ENCODE assay signal across 18 cellular contexts in genomic region chr13:45966715-45967114, GRCh38.
A peak's percentile ranks its signal among the peaks of the same experiment; 100 is the strongest.
DNase-seq lines count a peak whose midpoint lies in the region; FAIRE-seq and TF ChIP-seq lines count a peak whose summit lies in the region.
"Had no signal": no experiment of that assay in that cellular context is flagged by ENCODE, and none has a peak within 500 bp of the region (broad histone marks: within the 10 kb centered on the region; RNA-seq: fewer than 3 reads in every experiment).

No MANE protein-coding gene starts in this region.

- peaks cover 77% of the 10 kb centered on the region for H3K36me3 ChIP-seq in OCI-LY7 (ENCODE audit: insufficient read depth, low read length)

- no peaks in the 10 kb centered on the region for H3K9me3 ChIP-seq in OCI-LY7 (ENCODE audit: low read length)

- H3K4me3 Mint-ChIP-seq in activated naive CD4-positive, alpha-beta T cell treated with anti-CD3 and anti-CD28 coated beads, Interleukin-2, amount 50 U/mL, for 24 hours = peak overlapping the region; percentile 34
- no peak overlapping the region for H3K4me3 Mint-ChIP-seq in activated naive CD4-positive, alpha-beta T cell treated with anti-CD3 and anti-CD28 coated beads, Interleukin-2, amount 10 ng/mL, durations not matched to agents 7 days and 5 days
- peak overlapping the region; percentile 6 for H3K4me3 Mint-ChIP-seq in activated naive CD8-positive, alpha-beta T cell
- no peak overlapping the region for H3K4me3 Mint-ChIP-seq in type B pancreatic cell
- H3K4me3 Mint-ChIP-seq: B cell; CD4-positive, CD25-positive, alpha-beta regulatory T cell had no signal

- no peak overlapping the region for H2AFZ ChIP-seq in OCI-LY7 (ENCODE audit: low read length)
- H2AFZ ChIP-seq: GM23248 had no signal

- no peaks in the 10 kb centered on the region for H3K79me2 ChIP-seq in OCI-LY7 (ENCODE audit: insufficient read depth, low read depth, low read length)

- no peak overlapping the region for H3K4me2 ChIP-seq in OCI-LY7 (ENCODE audit: low read length)

- no peak overlapping the region for H3K27ac ChIP-seq in OCI-LY7 (ENCODE audit: low read depth, low read length, poor library complexity, severe bottlenecking)
- H3K27ac ChIP-seq: GM23248, HL-60 had no signal

- H3K4me3 ChIP-seq in OCI-LY7 (ENCODE audit: low read depth, low read length, poor library complexity, severe bottlenecking) = no peak overlapping the region
- H3K4me3 ChIP-seq: GM23248 had no signal

- no peaks in the 10 kb centered on the region for H3K9me3 Mint-ChIP-seq in activated naive CD4-positive, alpha-beta T cell treated with anti-CD3 and anti-CD28 coated beads, Interleukin-2, amount 50 U/mL, for 24 hours
- H3K9me3 Mint-ChIP-seq in activated naive CD4-positive, alpha-beta T cell treated with anti-CD3 and anti-CD28 coated beads, Interleukin-2, amount 10 ng/mL, durations not matched to agents 7 days and 5 days = no peaks in the 10 kb centered on the region
- no peaks in the 10 kb centered on the region for H3K9me3 Mint-ChIP-seq in activated naive CD8-positive, alpha-beta T cell (ENCODE audit: low read depth)
- no peaks in the 10 kb centered on the region for H3K9me3 Mint-ChIP-seq in type B pancreatic cell
- H3K9me3 Mint-ChIP-seq: CD4-positive, CD25-positive, alpha-beta regulatory T cell had no signal

- intact Hi-C loops in OCI-LY7 (cut with micrococcal nuclease; ENCODE audit: unreplicated experiment) = no loop called here

- peaks cover 35% of the 10 kb centered on the region for H3K36me3 Mint-ChIP-seq in activated naive CD4-positive, alpha-beta T cell treated with anti-CD3 and anti-CD28 coated beads, Interleukin-2, amount 50 U/mL, for 24 hours
- H3K36me3 Mint-ChIP-seq in activated naive CD4-positive, alpha-beta T cell treated with anti-CD3 and anti-CD28 coated beads, Interleukin-2, amount 10 ng/mL, durations not matched to agents 7 days and 5 days = peaks cover 49% of the 10 kb centered on the region
- peaks cover 16% of the 10 kb centered on the region for H3K36me3 Mint-ChIP-seq in activated naive CD8-positive, alpha-beta T cell
- H3K36me3 Mint-ChIP-seq in type B pancreatic cell = peaks cover 36% of the 10 kb centered on the region

- no TSS peak for BruUV-seq in OCI-LY7 (replicated peaks; lab: Mats Ljungman, UMichigan)

- POLR2A ChIA-PET in OCI-LY7 (lab: Charles Lee) = interaction anchor here (0.6 kb wide), 1 partner anchor 188 kb away, joined by 3 read pairs; no protein-coding TSS in a partner anchor

- no peaks in the 10 kb centered on the region for H3K27me3 Mint-ChIP-seq in activated naive CD4-positive, alpha-beta T cell treated with anti-CD3 and anti-CD28 coated beads, Interleukin-2, amount 50 U/mL, for 24 hours
- H3K27me3 Mint-ChIP-seq in activated naive CD4-positive, alpha-beta T cell treated with anti-CD3 and anti-CD28 coated beads, Interleukin-2, amount 10 ng/mL, durations not matched to agents 7 days and 5 days = no peaks in the 10 kb centered on the region
- H3K27me3 Mint-ChIP-seq in activated naive CD8-positive, alpha-beta T cell = no peaks in the 10 kb centered on the region
- no peaks in the 10 kb centered on the region for H3K27me3 Mint-ChIP-seq in type B pancreatic cell
- H3K27me3 Mint-ChIP-seq: B cell; CD4-positive, CD25-positive, alpha-beta regulatory T cell had no signal

- H3K9me2 ChIP-seq in OCI-LY7 (ENCODE audit: insufficient read depth, low read length) = no peaks in the 10 kb centered on the region

- TF ChIP-seq CTCF in OCI-LY7 (conservative IDR thresholded peaks at IDR 0.05; ENCODE audit: low read length) = no peak
- TF ChIP-seq CTCF in type B pancreatic cell (conservative IDR thresholded peaks at IDR 0.05) = no peak

- peak; percentile 44 for FAIRE-seq in GM19239 (lab: Jason Lieb, UNC)
- FAIRE-seq: D721Med had no signal

- no peaks in the 10 kb centered on the region for H4K20me1 ChIP-seq in OCI-LY7 (ENCODE audit: insufficient read depth, low read length)

- no peaks in the 10 kb centered on the region for H3K4me1 ChIP-seq in OCI-LY7 (ENCODE audit: insufficient read depth, low read length, poor library complexity, severe bottlenecking)

- H3K27ac Mint-ChIP-seq in activated naive CD4-positive, alpha-beta T cell treated with anti-CD3 and anti-CD28 coated beads, Interleukin-2, amount 50 U/mL, for 24 hours = peak overlapping the region; percentile 31
- no peak overlapping the region for H3K27ac Mint-ChIP-seq in activated naive CD4-positive, alpha-beta T cell treated with anti-CD3 and anti-CD28 coated beads, Interleukin-2, amount 10 ng/mL, durations not matched to agents 7 days and 5 days
- H3K27ac Mint-ChIP-seq in activated naive CD8-positive, alpha-beta T cell = peak overlapping the region; percentile 72
- H3K27ac Mint-ChIP-seq in type B pancreatic cell = no peak overlapping the region
- H3K27ac Mint-ChIP-seq: B cell had no signal

- H3K4me1 Mint-ChIP-seq in activated naive CD4-positive, alpha-beta T cell treated with anti-CD3 and anti-CD28 coated beads, Interleukin-2, amount 50 U/mL, for 24 hours = peaks cover 23% of the 10 kb centered on the region
- H3K4me1 Mint-ChIP-seq in activated naive CD4-positive, alpha-beta T cell treated with anti-CD3 and anti-CD28 coated beads, Interleukin-2, amount 10 ng/mL, durations not matched to agents 7 days and 5 days = no peaks in the 10 kb centered on the region
- H3K4me1 Mint-ChIP-seq in activated naive CD8-positive, alpha-beta T cell (ENCODE audit: low read depth) = peaks cover 10% of the 10 kb centered on the region
- H3K4me1 Mint-ChIP-seq in type B pancreatic cell (ENCODE audit: unreplicated experiment) = no peaks in the 10 kb centered on the region
- H3K4me1 Mint-ChIP-seq: B cell had no signal

- no peak for DNase-seq in activated naive CD4-positive, alpha-beta T cell treated with anti-CD3 and anti-CD28 coated beads, Interleukin-2, amount 10 ng/mL, durations not matched to agents 7 days and 5 days
- DNase-seq in GM19239 (ENCODE audit: insufficient read length, low spot score) (no peak), OCI-LY7 (ENCODE audit: low spot score) (no peak), type B pancreatic cell (ENCODE audit: extremely low spot score, unreplicated experiment) (no peak), mesenteric fat pad (ENCODE audit: low spot score) (no peak)
- DNase-seq: CD4-positive, CD25-positive, alpha-beta regulatory T cell; DMS79; GM23248; HCEC 1CT; NCI-H1105 treated with DMSO at 0.1 percent for 48 hours; NCI-H1694 treated with DMSO at 0.1 percent for 48 hours; NCI-H226; NCI-H524 treated with DMSO at 0.1 percent for 48 hours had no signal

- CTCF ChIA-PET in activated naive CD4-positive, alpha-beta T cell treated with anti-CD3 and anti-CD28 coated beads, Interleukin-2, amount 10 ng/mL, durations not matched to agents 7 days and 5 days (lab: Charles Lee) = no interaction called here
- CTCF ChIA-PET in OCI-LY7 (lab: Charles Lee; ENCODE audit: unreplicated experiment) = interaction anchor here (0.6 kb wide), 1 partner anchor 16 kb away, joined by 3 read pairs; no protein-coding TSS in a partner anchor

Comparison
In these comparisons a context has a peak if more than half of its experiments do, and no peak if none do; other contexts are left out.
1. H3K27ac Mint-ChIP-seq: peak in activated naive CD4-positive, alpha-beta T cell treated with anti-CD3 and anti-CD28 coated beads, Interleukin-2, amount 50 U/mL, for 24 hours (single experiment) and activated naive CD8-positive, alpha-beta T cell (single experiment); none in activated naive CD4-positive, alpha-beta T cell treated with anti-CD3 and anti-CD28 coated beads, Interleukin-2, amount 10 ng/mL, durations not matched to agents 7 days and 5 days (single experiment) and type B pancreatic cell (single experiment).
2. H3K4me3 Mint-ChIP-seq: peak in activated naive CD4-positive, alpha-beta T cell treated with anti-CD3 and anti-CD28 coated beads, Interleukin-2, amount 50 U/mL, for 24 hours (single experiment) and activated naive CD8-positive, alpha-beta T cell (single experiment); none in activated naive CD4-positive, alpha-beta T cell treated with anti-CD3 and anti-CD28 coated beads, Interleukin-2, amount 10 ng/mL, durations not matched to agents 7 days and 5 days (single experiment) and type B pancreatic cell (single experiment).